17 cellular contexts compared by ENCODE assay signal in the genomic region with DNA sequence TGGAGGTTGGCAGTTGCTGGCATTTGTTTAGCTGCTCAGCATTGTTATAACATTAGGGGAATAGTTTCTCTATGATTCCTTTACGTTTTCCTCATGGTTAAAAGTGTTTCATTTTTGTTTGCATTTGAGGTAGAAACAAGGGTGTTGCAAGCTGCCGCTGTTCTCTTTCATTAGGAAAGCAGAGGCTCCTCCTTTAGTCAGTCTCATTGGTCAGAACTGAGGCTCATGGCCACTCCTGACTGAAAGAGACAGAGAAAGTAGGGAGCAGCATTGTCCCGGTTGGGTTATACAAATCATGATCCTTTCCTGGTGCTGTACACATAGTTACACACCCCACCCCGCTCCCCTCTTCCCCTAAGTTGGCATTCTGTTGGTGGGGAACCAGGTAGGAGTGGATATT. TPM values are rescaled to one million over a fixed set of nuclear protein-coding genes. Genes with fewer than 3 reads are reported as not detected.
DNase-seq lines count a peak whose midpoint lies in the region; ATAC-seq and TF ChIP-seq lines count a peak whose summit lies in the region.
"Had no signal": no experiment of that assay in that cellular context is flagged by ENCODE, and none has a peak within 500 bp of the region (broad histone marks: within the 10 kb centered on the region; RNA-seq: fewer than 3 reads in every experiment).

No MANE protein-coding gene starts in this region.

- ATAC-seq in body of pancreas (peak; percentile 89), lower lobe of right lung (no peak), HG02981 (IDR thresholded peaks at IDR 0.05; ENCODE audit: unreplicated experiment) (no peak)
- ATAC-seq in stimulated activated naive B cell treated with anti-CD40 and anti-IgM and Interleukin-4, amounts not matched to agents 10 μg/mL and 1 μg/mL and 100 μg/mL, for 72 hours (replicated peaks), result no peak
- ATAC-seq: GM12878 had no signal

- DNase-seq in activated naive CD4-positive, alpha-beta T cell treated with Interleukin-2 at 50 U/mL for 16 hours, result no peak
- DNase-seq in body of pancreas (peak in 3 of 4 donors; percentile 30 to 52 (median 37)), NCI-H1930 (lab: John Stamatoyannopoulos, UW) (no peak), lower lobe of right lung (no peak)
- DNase-seq in stimulated activated naive B cell treated with anti-CD40 and anti-IgM and Interleukin-4, amounts not matched to agents 10 μg/mL and 1 μg/mL and 100 μg/mL, for 72 hours, result no peak
- DNase-seq: 8988T; AML-193; CD4-positive, CD25-positive, alpha-beta regulatory T cell; DMS79; GM23248; H7 had no signal

- intact Hi-C loops in body of pancreas (cut with DNase I), result no loop called here
- intact Hi-C loops in lower lobe of right lung (cut with DNase I), result no loop called here

- H3K36me3 ChIP-seq in body of pancreas (replicated peaks in 1 of 2; ENCODE audit: insufficient read depth in 1 of 2, low read depth in 2 of 2), result peaks cover 0 to 6% of the 10 kb centered on the region in 2 donors
- peaks cover 92% of the 10 kb centered on the region for H3K36me3 ChIP-seq in neutrophil
- H3K36me3 ChIP-seq in lower lobe of right lung, result peaks cover 95% of the 10 kb centered on the region

- peaks cover 18% of the 10 kb centered on the region for H3K36me3 Mint-ChIP-seq in activated naive CD4-positive, alpha-beta T cell treated with anti-CD3 and anti-CD28 coated beads, Interleukin-2, amount 50 U/mL, for 24 hours
- H3K36me3 Mint-ChIP-seq in stimulated activated naive B cell treated with anti-CD40 and anti-IgM and Interleukin-4, amounts not matched to agents 10 μg/mL and 1 μg/mL and 100 μg/mL, for 72 hours, result peaks cover 21 to 37% of the 10 kb centered on the region in 2 donors

- H3K4me1 Mint-ChIP-seq in activated naive CD4-positive, alpha-beta T cell treated with anti-CD3 and anti-CD28 coated beads, Interleukin-2, amount 50 U/mL, for 24 hours, result no peaks in the 10 kb centered on the region
- H3K4me1 Mint-ChIP-seq in stimulated activated naive B cell treated with anti-CD40 and anti-IgM and Interleukin-4, amounts not matched to agents 10 μg/mL and 1 μg/mL and 100 μg/mL, for 72 hours, result peaks cover 0 to 2% of the 10 kb centered on the region in 2 donors

- H3K9me3 ChIP-seq in body of pancreas (no peaks in the 10 kb centered on the region), neutrophil (no peaks in the 10 kb centered on the region), lower lobe of right lung (no peaks in the 10 kb centered on the region)
- H3K9me3 ChIP-seq: BLaER1 treated with 17β-estradiol and CSF1 and Interleukin-3, amounts not matched to agents 10 nM and 100 nM had no signal

- H3K27ac ChIP-seq in body of pancreas (peak overlapping the region in 3 of 4 donors; percentile 4 to 52 (median 25)), neutrophil (peak overlapping the region; percentile 60), lower lobe of right lung (no peak overlapping the region)
- H3K27ac ChIP-seq: BLaER1 treated with 17β-estradiol and CSF1 and Interleukin-3, amounts not matched to agents 10 nM and 100 nM; GM23248 had no signal

- H3K9me3 Mint-ChIP-seq in activated naive CD4-positive, alpha-beta T cell treated with anti-CD3 and anti-CD28 coated beads, Interleukin-2, amount 50 U/mL, for 24 hours, result no peaks in the 10 kb centered on the region
- no peaks in the 10 kb centered on the region for H3K9me3 Mint-ChIP-seq in stimulated activated naive B cell treated with anti-CD40 and anti-IgM and Interleukin-4, amounts not matched to agents 10 μg/mL and 1 μg/mL and 100 μg/mL, for 72 hours
- H3K9me3 Mint-ChIP-seq: CD4-positive, CD25-positive, alpha-beta regulatory T cell had no signal

- no peak for TF ChIP-seq POLR2A in body of pancreas (IDR thresholded peaks at IDR 0.05)

- TF ChIP-seq CTCF in body of pancreas (IDR thresholded peaks at IDR 0.05) (no peak), neutrophil (IDR thresholded peaks at IDR 0.05) (no peak), lower lobe of right lung (IDR thresholded peaks at IDR 0.05) (no peak)

- no peaks in the 10 kb centered on the region for H3K27me3 Mint-ChIP-seq in activated naive CD4-positive, alpha-beta T cell treated with anti-CD3 and anti-CD28 coated beads, Interleukin-2, amount 50 U/mL, for 24 hours
- H3K27me3 Mint-ChIP-seq in stimulated activated naive B cell treated with anti-CD40 and anti-IgM and Interleukin-4, amounts not matched to agents 10 μg/mL and 1 μg/mL and 100 μg/mL, for 72 hours, result no peaks in the 10 kb centered on the region
- H3K27me3 Mint-ChIP-seq: CD4-positive, CD25-positive, alpha-beta regulatory T cell had no signal

- H3K27me3 ChIP-seq in body of pancreas, result no peaks in the 10 kb centered on the region
- H3K27me3 ChIP-seq in neutrophil, result no peaks in the 10 kb centered on the region
- H3K27me3 ChIP-seq in lower lobe of right lung (ENCODE audit: low read depth), result no peaks in the 10 kb centered on the region
- H3K27me3 ChIP-seq: BLaER1 treated with 17β-estradiol and CSF1 and Interleukin-3, amounts not matched to agents 10 nM and 100 nM had no signal

- H3K27ac Mint-ChIP-seq in activated naive CD4-positive, alpha-beta T cell treated with anti-CD3 and anti-CD28 coated beads, Interleukin-2, amount 50 U/mL, for 24 hours, result peak overlapping the region; percentile 23
- H3K27ac Mint-ChIP-seq in stimulated activated naive B cell treated with anti-CD40 and anti-IgM and Interleukin-4, amounts not matched to agents 10 μg/mL and 1 μg/mL and 100 μg/mL, for 72 hours, result peak overlapping the region; percentile 42

- H3K4me1 ChIP-seq in body of pancreas (peaks cover 43% of the 10 kb centered on the region), neutrophil (ENCODE audit: control insufficient read depth in 1 of 2, insufficient read depth in 1 of 2, low read depth in 1 of 2, low read length in 1 of 2) (peaks cover 13 to 20% of the 10 kb centered on the region in 2 experiments), lower lobe of right lung (no peaks in the 10 kb centered on the region)
- H3K4me1 ChIP-seq: BLaER1 treated with 17β-estradiol and CSF1 and Interleukin-3, amounts not matched to agents 10 nM and 100 nM had no signal

- H3K4me3 ChIP-seq in body of pancreas (no peak overlapping the region), neutrophil (ENCODE audit: low read depth in 1 of 2, low read length in 1 of 2) (no peak overlapping the region), lower lobe of right lung (no peak overlapping the region)
- H3K4me3 ChIP-seq: BLaER1 treated with 17β-estradiol and CSF1 and Interleukin-3, amounts not matched to agents 10 nM and 100 nM; GM12878; GM23248 had no signal

- H3K4me3 Mint-ChIP-seq in activated naive CD4-positive, alpha-beta T cell treated with anti-CD3 and anti-CD28 coated beads, Interleukin-2, amount 50 U/mL, for 24 hours, result no peak overlapping the region
- H3K4me3 Mint-ChIP-seq in stimulated activated naive B cell treated with anti-CD40 and anti-IgM and Interleukin-4, amounts not matched to agents 10 μg/mL and 1 μg/mL and 100 μg/mL, for 72 hours, result no peak overlapping the region
- H3K4me3 Mint-ChIP-seq: CD4-positive, CD25-positive, alpha-beta regulatory T cell had no signal

- WGBS in body of pancreas, 2 donors, result 49 to 59% methylated on average over 4 of the region's 4 CpGs

RNA-seq across cellular contexts. Expression of a gene that starts 59.8 kb away (rescaled TPM):
- total RNA-seq in body of pancreas, result under 1 TPM in 1 of 2 donors, not detected in 1; 0.78 TPM
- total RNA-seq in lower lobe of right lung, result 0.32 TPM
- total RNA-seq: CD4-positive, CD25-positive, alpha-beta regulatory T cell; GM23248; HT1080 had no signal

Comparison
In these comparisons a context has a peak if more than half of its experiments do, and no peak if none do; other contexts are left out.
1. DNase-seq: peak in body of pancreas (3 of 4); none in activated naive CD4-positive, alpha-beta T cell treated with Interleukin-2 at 50 U/mL for 16 hours (single experiment), stimulated activated naive B cell treated with anti-CD40 and anti-IgM and Interleukin-4, amounts not matched to agents 10 μg/mL and 1 μg/mL and 100 μg/mL, for 72 hours (single experiment), NCI-H1930 (0 of 2) and lower lobe of right lung (single experiment).